8 cellular contexts compared by ENCODE assay signal in the genomic region with DNA sequence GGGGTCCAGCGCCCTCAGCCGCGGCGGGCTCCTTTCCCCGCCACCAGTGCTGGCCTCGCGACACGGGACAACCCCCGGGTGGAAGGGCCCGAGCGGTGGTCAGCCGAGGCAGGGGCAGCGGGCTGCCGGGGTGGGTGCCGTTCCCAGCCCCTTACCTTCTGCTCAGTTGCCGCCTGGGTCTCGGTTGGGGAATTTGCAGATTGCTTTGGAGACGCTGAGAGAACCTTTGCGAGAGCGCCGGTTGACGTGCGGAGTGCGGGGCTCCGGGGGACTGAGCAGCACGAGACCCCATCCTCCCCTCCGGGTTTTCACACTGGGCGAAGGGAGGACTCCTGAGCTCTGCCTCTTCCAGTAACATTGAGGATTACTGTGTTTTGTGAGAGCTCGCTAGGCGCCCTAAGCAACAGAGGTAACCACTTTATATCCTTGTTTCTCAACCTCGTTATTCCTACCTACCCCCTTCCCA. TPM values are rescaled to one million over a fixed set of nuclear protein-coding genes. Genes with fewer than 3 reads are reported as not detected.
DNase-seq lines count a peak whose midpoint lies in the region; ATAC-seq, FAIRE-seq and TF ChIP-seq lines count a peak whose summit lies in the region.

No MANE protein-coding gene starts in this region.

- no peaks in the 10 kb centered on the region for H3K27me3 Mint-ChIP-seq in mesothelial cell of epicardium (ENCODE audit: low read depth)

- intact Hi-C loops in A673 (cut with micrococcal nuclease; ENCODE audit: unreplicated experiment), result no loop called here
- intact Hi-C loops in IMR-90 (cut with micrococcal nuclease), result loop anchor here (5.0 kb wide), 1 partner anchor 100 kb away; no protein-coding TSS in a partner anchor

- BruUV-seq in A673 (replicated peaks; lab: Mats Ljungman, UMichigan) (TSS peak; percentile 56), IMR-90 (replicated peaks; lab: Mats Ljungman, UMichigan) (no TSS peak)

- TF ChIP-seq RAD21 in IMR-90 (IDR thresholded peaks at IDR 0.05; ENCODE audit: low read length), result no peak

- peak; percentile 11 for ATAC-seq in GM19035 (IDR thresholded peaks at IDR 0.05; ENCODE audit: unreplicated experiment)
- ATAC-seq in IMR-90 (ENCODE audit: low read depth), result peak; percentile 0
- ATAC-seq in GM18868 (IDR thresholded peaks at IDR 0.05; ENCODE audit: unreplicated experiment), result no peak
- no peak for ATAC-seq in GM18505 (IDR thresholded peaks at IDR 0.05; ENCODE audit: unreplicated experiment)

- H3K27me3 ChIP-seq in A673 (replicated peaks; ENCODE audit: insufficient read depth, low read depth, low read length, poor library complexity), result no peaks in the 10 kb centered on the region
- no peaks in the 10 kb centered on the region for H3K27me3 ChIP-seq in IMR-90 (ENCODE audit: control insufficient read depth, insufficient read depth, low read length)

- DNase-seq in A673 (ENCODE audit: low spot score), result peak; percentile 17
- no peak for DNase-seq in IMR-90
- peak in 1 of 2 donors; percentile 8 for DNase-seq in cardiac fibroblast (ENCODE audit: low read depth in 2 of 2)
- DNase-seq in mesothelial cell of epicardium (ENCODE audit: low spot score in 2 of 2, unreplicated experiment in 2 of 2), result no peak
- no peak for DNase-seq in GM12891 (ENCODE audit: insufficient read length, low spot score)

- no peaks in the 10 kb centered on the region for H3K36me3 ChIP-seq in A673 (ENCODE audit: insufficient read depth, low read length, poor library complexity, severe bottlenecking)
- H3K36me3 ChIP-seq in IMR-90 (ENCODE audit: control insufficient read depth, insufficient read depth, low read length), result peaks cover 6% of the 10 kb centered on the region; the same call in 1 of the 2 replicates

- 0% methylated on average over 5 of the region's 31 CpGs; no CpG with 5 or more reads in 1 of the 2 experiments for WGBS in IMR-90 (ENCODE audit: extremely low coverage in 2 of 2, insufficient read length in 1 of 2), 2 experiments

- H3K4me1 Mint-ChIP-seq in mesothelial cell of epicardium, result peaks cover 17% of the 10 kb centered on the region

- peak overlapping the region in 1 of 2 experiments; percentile 64; a peak in 1 of 4 replicates for H4K8ac ChIP-seq in IMR-90 (ENCODE audit: low read depth in 2 of 2, low read length in 2 of 2)

- in situ Hi-C loops in IMR-90 (cut with MboI; ENCODE audit: low sequenced_read_pairs), result no loop called here

- CTCF ChIA-PET in A673 (lab: Charles Lee), result interaction anchor here (0.8 to 1.0 kb wide), 2 partner anchors 277 to 588 kb away, joined by 3 to 5 read pairs; no protein-coding TSS in a partner anchor
- CTCF ChIA-PET in IMR-90 (lab: Yijun Ruan, JAX), result interaction anchor here (2.5 kb wide), 1 partner anchor 11 kb away, joined by 10 read pairs; no protein-coding TSS in a partner anchor

- H3K4ac ChIP-seq in IMR-90 (ENCODE audit: low read depth, low read length), result peak overlapping the region; percentile 81; the same call in 1 of the 2 replicates

- TF ChIP-seq POLR2A in IMR-90 (IDR thresholded peaks at IDR 0.05; ENCODE audit: low read depth, low read length), result no peak
- no peak for TF ChIP-seq POLR2A in GM18505 (IDR thresholded peaks at IDR 0.05; ENCODE audit: borderline replicate concordance, extremely low read depth, insufficient read depth, insufficient read length)
- no peak for TF ChIP-seq POLR2A in GM12891 (IDR thresholded peaks at IDR 0.05; ENCODE audit: low read depth, low read length)

- H3K4me3 ChIP-seq in A673 (ENCODE audit: low read depth, low read length, poor library complexity, severe bottlenecking) (peak overlapping the region; percentile 94), IMR-90 (ENCODE audit: insufficient read depth, low read depth, low read length) (peak overlapping the region; percentile 75), cardiac fibroblast (replicated peaks in 1 of 2; ENCODE audit: low read depth in 2 of 2, low read length in 2 of 2) (peak overlapping the region; percentile 90 to 97)

- H3K4me1 ChIP-seq in A673 (ENCODE audit: insufficient read depth, low read length, poor library complexity, severe bottlenecking), result no peaks in the 10 kb centered on the region
- H3K4me1 ChIP-seq in IMR-90 (ENCODE audit: control insufficient read depth, insufficient read depth, low read length), result peaks cover 6% of the 10 kb centered on the region

- no peak overlapping the region for H4K91ac ChIP-seq in IMR-90 (ENCODE audit: insufficient read depth, low read depth, low read length)

- peak overlapping the region; percentile 99 for H2AFZ ChIP-seq in IMR-90 (replicated peaks; ENCODE audit: low read length, poor library complexity)

- H3K27ac Mint-ChIP-seq in mesothelial cell of epicardium, result peak overlapping the region; percentile 57

- H3K56ac ChIP-seq in IMR-90 (ENCODE audit: extremely low read depth, insufficient read depth, low read length), result no peak overlapping the region

- H3K9me3 Mint-ChIP-seq in mesothelial cell of epicardium, result no peaks in the 10 kb centered on the region

- H3K9ac ChIP-seq in IMR-90 (ENCODE audit: low read depth, low read length), result peak overlapping the region; percentile 84

- POLR2A ChIA-PET in A673 (lab: Charles Lee; ENCODE audit: low non-redundant PET) (no interaction called here), IMR-90 (lab: Charles Lee; ENCODE audit: unreplicated experiment) (no interaction called here)

- no peak overlapping the region for H2BK5ac ChIP-seq in IMR-90 (ENCODE audit: low read depth, low read length, poor library complexity, severe bottlenecking)

- no peak overlapping the region for H2BK15ac ChIP-seq in IMR-90 (ENCODE audit: low read depth, low read length)

- H3K23ac ChIP-seq in IMR-90 (ENCODE audit: low read depth, low read length), result 0 out of 2 replicates have a peak overlapping the region, but pooled peaks have one; percentile 68

- FAIRE-seq in GM12891 (lab: Jason Lieb, UNC), result no peak

- peak overlapping the region; percentile 99 for H3K4me3 Mint-ChIP-seq in mesothelial cell of epicardium

- no peak overlapping the region for H2BK120ac ChIP-seq in IMR-90 (ENCODE audit: low read depth, low read length)

- peak overlapping the region; percentile 94 for H3K27ac ChIP-seq in A673 (ENCODE audit: low read depth, low read length, poor library complexity, severe bottlenecking)
- H3K27ac ChIP-seq in IMR-90 (ENCODE audit: insufficient read depth, low read length), result peak overlapping the region; percentile 93

- peaks cover 8% of the 10 kb centered on the region; the same call in 1 of the 2 replicates for H3K9me1 ChIP-seq in IMR-90 (ENCODE audit: insufficient read depth, low read length)

- peaks cover 14 to 42% of the 10 kb centered on the region in 2 experiments for H3K79me1 ChIP-seq in IMR-90 (ENCODE audit: low read depth in 1 of 2, low read length in 2 of 2)

- no peak overlapping the region for H4K5ac ChIP-seq in IMR-90 (ENCODE audit: low read depth, low read length)

- no peak for TF ChIP-seq CTCF in A673 (conservative IDR thresholded peaks at IDR 0.05; ENCODE audit: low read depth, low read length)
- no peak for TF ChIP-seq CTCF in IMR-90 (conservative IDR thresholded peaks at IDR 0.05; ENCODE audit: low read depth, low read length)
- no peak for TF ChIP-seq CTCF in cardiac fibroblast (IDR thresholded peaks at IDR 0.05; ENCODE audit: low read depth, low read length)
- no peak for TF ChIP-seq CTCF in mesothelial cell of epicardium (IDR thresholded peaks at IDR 0.05; ENCODE audit: unreplicated experiment)

- peak overlapping the region; percentile 83 for H2AK9ac ChIP-seq in IMR-90 (replicated peaks; ENCODE audit: low read depth, low read length, poor library complexity)

- no peaks in the 10 kb centered on the region for H3K9me3 ChIP-seq in A673 (ENCODE audit: low read depth, low read length, poor library complexity, severe bottlenecking)
- H3K9me3 ChIP-seq in IMR-90 (ENCODE audit: control insufficient read depth, insufficient read depth, low read length), result no peaks in the 10 kb centered on the region

- H3K18ac ChIP-seq in IMR-90 (ENCODE audit: low read depth, low read length), result no peak overlapping the region

- no peak overlapping the region for H2AK5ac ChIP-seq in IMR-90 (ENCODE audit: low read depth, low read length)

- peaks cover 6% of the 10 kb centered on the region for H3K36me3 Mint-ChIP-seq in mesothelial cell of epicardium

- H3K4me2 ChIP-seq in IMR-90 (ENCODE audit: low read depth, low read length), result peak overlapping the region; percentile 96

- dilution Hi-C loops in IMR-90 (cut with HindIII; ENCODE audit: low sequenced_read_pairs, unreplicated experiment), result no loop called here

- peaks cover 3% of the 10 kb centered on the region for H4K20me1 ChIP-seq in IMR-90 (ENCODE audit: insufficient read depth, low read length)

- H2BK20ac ChIP-seq in IMR-90 (ENCODE audit: low read depth, low read length), result no peak overlapping the region

- no peak overlapping the region for H3K14ac ChIP-seq in IMR-90 (replicated peaks; ENCODE audit: low read depth, low read length)

RNA-seq across cellular contexts. Expression of a gene that starts 0.4 kb away (rescaled TPM):
- total RNA-seq in A673 (2021) (12.6 and 14.3 TPM in 2 replicates), IMR-90 (2012; rRNA removed) (4.7 and 6.9 TPM in 2 replicates), mesothelial cell of epicardium (11.1 to 13.4 TPM (median 12.0 TPM) in 3 replicates)
- polyA plus RNA-seq in IMR-90 (2012; rRNA removed), result 4.7 and 5.3 TPM in 2 replicates
- 3.1 and 5.1 TPM in 2 replicates for polyA plus RNA-seq in IMR-90 (2012; cell fraction: cytosol; rRNA removed)
- polyA plus RNA-seq in IMR-90 (2012; cell fraction: nucleus; rRNA removed; ENCODE audit: low replicate concordance), result 8.7 and 9.4 TPM in 2 replicates
- polyA plus RNA-seq in GM12891 (2012; ENCODE audit: low read depth, missing spikeins), result 4.8 TPM

RNA-seq across cellular contexts. Expression of a gene that starts 0.9 kb away (rescaled TPM):
- total RNA-seq in A673 (2021), result 20.0 and 22.2 TPM in 2 replicates
- 12.8 and 14.3 TPM in 2 replicates for total RNA-seq in IMR-90 (2012; rRNA removed)
- polyA plus RNA-seq in IMR-90 (2012; rRNA removed), result 10.7 and 11.1 TPM in 2 replicates
- polyA plus RNA-seq in IMR-90 (2012; cell fraction: cytosol; rRNA removed), result 7.5 and 9.2 TPM in 2 replicates
- polyA plus RNA-seq in IMR-90 (2012; cell fraction: nucleus; rRNA removed; ENCODE audit: low replicate concordance), result 20.4 and 20.5 TPM in 2 replicates
- total RNA-seq in mesothelial cell of epicardium, result 17.6 to 19.3 TPM (median 18.9 TPM) in 3 replicates
- 5.2 TPM for polyA plus RNA-seq in GM12891 (2012; ENCODE audit: low read depth, missing spikeins)

RNA-seq across cellular contexts. Expression of a gene that starts 27.7 kb away (rescaled TPM):
- 1.0 and 1.9 TPM in 2 replicates for total RNA-seq in A673 (2021)
- total RNA-seq in IMR-90 (2012; rRNA removed), result 0.28 and 0.54 TPM in 2 replicates
- 1.5 and 1.9 TPM in 2 replicates for polyA plus RNA-seq in IMR-90 (2012; rRNA removed)
- polyA plus RNA-seq in IMR-90 (2012; cell fraction: cytosol; rRNA removed), result 0.74 and 0.99 TPM in 2 replicates
- 14.3 and 14.8 TPM in 2 replicates for polyA plus RNA-seq in IMR-90 (2012; cell fraction: nucleus; rRNA removed; ENCODE audit: low replicate concordance)
- 9.5 to 14.2 TPM (median 11.6 TPM) in 3 replicates for total RNA-seq in mesothelial cell of epicardium
- 1.7 TPM for polyA plus RNA-seq in GM12891 (2012; ENCODE audit: low read depth, missing spikeins)

RNA-seq across cellular contexts. Expression of a gene that starts 31.4 kb away (rescaled TPM):
- 79.0 and 92.5 TPM in 2 replicates for total RNA-seq in A673 (2021)
- 146 and 170 TPM in 2 replicates for total RNA-seq in IMR-90 (2012; rRNA removed)
- polyA plus RNA-seq in IMR-90 (2012; rRNA removed), result 176 and 196 TPM in 2 replicates
- 234 and 272 TPM in 2 replicates for polyA plus RNA-seq in IMR-90 (2012; cell fraction: cytosol; rRNA removed)
- polyA plus RNA-seq in IMR-90 (2012; cell fraction: nucleus; rRNA removed; ENCODE audit: low replicate concordance), result 101 and 135 TPM in 2 replicates
- 133 to 136 TPM (median 135 TPM) in 3 replicates for total RNA-seq in mesothelial cell of epicardium
- polyA plus RNA-seq in GM12891 (2012; ENCODE audit: low read depth, missing spikeins), result 16.1 TPM

RNA-seq across cellular contexts. Expression of a gene that starts 31.7 kb away (rescaled TPM):
- total RNA-seq in A673 (2021) (68.7 and 70.9 TPM in 2 replicates), IMR-90 (2012; rRNA removed) (10.8 and 10.9 TPM in 2 replicates), mesothelial cell of epicardium (33.1 to 36.5 TPM (median 33.6 TPM) in 3 replicates)
- polyA plus RNA-seq in IMR-90 (2012; rRNA removed), result 80.5 and 84.4 TPM in 2 replicates
- 22.8 and 105 TPM in 2 replicates for polyA plus RNA-seq in IMR-90 (2012; cell fraction: cytosol; rRNA removed)
- polyA plus RNA-seq in IMR-90 (2012; cell fraction: nucleus; rRNA removed; ENCODE audit: low replicate concordance), result 23.6 and 35.6 TPM in 2 replicates
- polyA plus RNA-seq in GM12891 (2012; ENCODE audit: low read depth, missing spikeins), result 64.0 TPM

Comparison
In these comparisons a context has a peak if more than half of its experiments do, and no peak if none do; other contexts are left out.
1. ATAC-seq: peak in GM19035 (single experiment) and IMR-90 (single experiment); none in GM18868 (single experiment) and GM18505 (single experiment).
2. Peak in every context shown above with its lines, with median percentiles within 50 percentile points of each other: H3K4me3 ChIP-seq.